ENCODE assay signal across 18 cellular contexts in genomic region chr14:70401643-70402042, GRCh38. TPM values are rescaled to one million over a fixed set of nuclear protein-coding genes. Genes with fewer than 3 reads are reported as not detected.
"Had no signal": no experiment of that assay in that cellular context is flagged by ENCODE, and none has a peak within 500 bp of the region (broad histone marks: within the 10 kb centered on the region; RNA-seq: fewer than 3 reads in every experiment).

No MANE protein-coding gene starts in this region.

- H3K4me1 ChIP-seq: foreskin keratinocyte, tibial nerve had no signal

- H3K27ac ChIP-seq: foreskin keratinocyte, hepatocyte, right atrium auricular region, sigmoid colon, skin epidermis, tibial nerve had no signal

- H3K4me3 ChIP-seq: hepatocyte, right atrium auricular region, sigmoid colon, skin epidermis, tibial nerve had no signal

- H3K4me2 ChIP-seq: hepatocyte had no signal

- H2AFZ ChIP-seq: hepatocyte had no signal

- H3K9me3 ChIP-seq: right atrium auricular region, sigmoid colon, tibial nerve had no signal

- H3K27me3 ChIP-seq: foreskin keratinocyte, hepatocyte, right atrium auricular region, sigmoid colon, tibial nerve had no signal

- DNase-seq: effector memory CD4-positive, alpha-beta T cell; foreskin keratinocyte; islet precursor cell; mammary epithelial cell; natural killer cell; posterior cingulate gyrus; sigmoid colon; stimulated activated naive CD8-positive, alpha-beta T cell treated with anti-CD3 and anti-CD28 coated beads, Interleukin-15, Interleukin-2, amounts not matched to agents 100 U/mL and 50 U/mL, for 24 hours had no signal

RNA-seq across cellular contexts. Expression of gene ADAM21, which starts 50.3 kb away (rescaled TPM):
- total RNA-seq: epithelial cell of proximal tubule, left lobe of liver, natural killer cell, neural crest cell, osteocyte, temporal lobe, ureter had no signal
- polyA plus RNA-seq: hepatocyte had no signal
